ENCODE assay signal across 22 cellular contexts in the genomic region with DNA sequence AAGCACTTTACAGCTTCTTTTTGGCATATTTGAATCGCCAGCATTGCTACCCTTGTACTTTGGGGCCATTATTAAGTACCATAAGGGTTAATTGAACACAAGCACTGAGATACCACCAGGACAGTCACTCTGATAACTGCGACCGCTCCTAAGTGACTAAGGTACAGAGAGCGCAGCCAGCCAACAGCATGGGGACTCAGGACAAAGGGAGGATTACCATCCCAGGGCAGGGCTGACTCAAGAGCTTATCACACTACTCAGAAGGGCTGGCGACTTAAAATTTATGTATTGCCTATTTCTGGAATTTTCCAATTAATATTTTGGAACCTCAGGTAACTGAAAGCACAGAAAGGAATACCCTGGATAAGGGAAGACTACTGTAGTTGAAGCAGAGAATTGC. TPM values are rescaled to one million over a fixed set of nuclear protein-coding genes. Genes with fewer than 3 reads are reported as not detected.
DNase-seq lines count a peak whose midpoint lies in the region; ATAC-seq and TF ChIP-seq lines count a peak whose summit lies in the region.
"Had no signal": no experiment of that assay in that cellular context is flagged by ENCODE, and none has a peak within 500 bp of the region (broad histone marks: within the 10 kb centered on the region; RNA-seq: fewer than 3 reads in every experiment).

No MANE protein-coding gene starts in this region.

- peak overlapping the region; percentile 71 for H3K4me2 ChIP-seq in neural progenitor cell

- H3K4me1 Mint-ChIP-seq in CD8-positive, alpha-beta memory T cell: no peaks in the 10 kb centered on the region
- peaks cover 20% of the 10 kb centered on the region for H3K4me1 Mint-ChIP-seq in neural progenitor cell

- CTCF ChIA-PET in CD8-positive, alpha-beta memory T cell (lab: Charles Lee): no interaction called here

- intact Hi-C loops in adrenal gland (cut with DNase I): no loop called here

- peak overlapping the region; percentile 81 for H3K27ac ChIP-seq in CD8-positive, alpha-beta memory T cell (ENCODE audit: low read depth, low read length)
- H3K27ac ChIP-seq in adrenal gland: peak overlapping the region in 4 of 5 donors; percentile 14 to 83 (median 66)
- no peak overlapping the region for H3K27ac ChIP-seq in neural progenitor cell
- H3K27ac ChIP-seq: colonic mucosa, transverse colon had no signal

- no peaks in the 10 kb centered on the region for H3K9me3 ChIP-seq in CD8-positive, alpha-beta memory T cell (ENCODE audit: low read length)
- no peaks in the 10 kb centered on the region for H3K9me3 ChIP-seq in adrenal gland (replicated peaks in 1 of 3)
- no peaks in the 10 kb centered on the region for H3K9me3 ChIP-seq in neural progenitor cell (ENCODE audit: low read depth)
- H3K9me3 ChIP-seq: colonic mucosa, transverse colon had no signal

- no peak overlapping the region for H3K9ac ChIP-seq in neural progenitor cell

- no peaks in the 10 kb centered on the region for H3K9me3 Mint-ChIP-seq in CD8-positive, alpha-beta memory T cell
- no peaks in the 10 kb centered on the region for H3K9me3 Mint-ChIP-seq in neural progenitor cell
- H3K9me3 Mint-ChIP-seq: activated B cell treated with CpG ODN at 0.5 μM for 24 hours; activated T-cell treated with anti-CD3 and anti-CD28 coated beads, Interleukin-2, amount 50 U/mL, for 4 hours; T-helper 1 cell treated with Interleukin-12 subunit alpha and Interleukin-12 subunit beta and Interleukin-4 antibody, amounts not matched to agents 30 μg/mL and 1 μg/mL, for 36 hours had no signal

- peak overlapping the region in 1 of 8 donors; percentile 30 for H3K27ac Mint-ChIP-seq in CD8-positive, alpha-beta memory T cell
- H3K27ac Mint-ChIP-seq in neural progenitor cell: peak overlapping the region; percentile 3
- H3K27ac Mint-ChIP-seq: activated B cell treated with CpG ODN at 0.5 μM for 24 hours; activated CD8-positive, alpha-beta T cell treated with anti-CD3 and anti-CD28 coated beads, Interleukin-2, amount 10 ng/mL, durations not matched to agents 7 days and 5 days had no signal

- DNase-seq in CD8-positive, alpha-beta memory T cell: no peak
- DNase-seq in LoVo (ENCODE audit: low spot score) (peak; percentile 40), adrenal gland (peak; percentile 27 to 80 (median 59)), neural progenitor cell (ENCODE audit: low spot score) (peak; percentile 79), NCI-H1694 (lab: John Stamatoyannopoulos, UW) (no peak)
- DNase-seq: activated B cell treated with CpG ODN at 0.5 μM for 24 hours; activated CD8-positive, alpha-beta T cell treated with anti-CD3 and anti-CD28 coated beads, Interleukin-2, amount 10 ng/mL, durations not matched to agents 7 days and 5 days; activated naive CD4-positive, alpha-beta T cell treated with anti-CD3 and anti-CD28 coated beads, Interleukin-2, amount 50 U/mL, for 16 hours; activated T-cell treated with anti-CD3 and anti-CD28 coated beads, Interleukin-2, amount 50 U/mL, for 4 hours; colonic mucosa; left colon; NCI-H1694 treated with DMSO at 0.1 percent for 48 hours; NCI-H446 treated with DMSO at 0.1 percent for 48 hours; stimulated activated naive CD4-positive, alpha-beta T cell; transverse colon had no signal

- no peaks in the 10 kb centered on the region for H3K27me3 ChIP-seq in CD8-positive, alpha-beta memory T cell (ENCODE audit: insufficient read depth, low read length, poor library complexity, severe bottlenecking)
- H3K27me3 ChIP-seq in adrenal gland (no peaks in the 10 kb centered on the region), neural progenitor cell (peaks cover 46% of the 10 kb centered on the region)
- H3K27me3 ChIP-seq: colonic mucosa had no signal

- no peaks in the 10 kb centered on the region for H4K20me1 ChIP-seq in neural progenitor cell (ENCODE audit: low read depth)

- peaks cover 14 to 41% of the 10 kb centered on the region in 2 donors for H3K27me3 Mint-ChIP-seq in CD8-positive, alpha-beta memory T cell
- H3K27me3 Mint-ChIP-seq in neural progenitor cell (ENCODE audit: insufficient read depth, low read depth): peaks cover 2% of the 10 kb centered on the region

- POLR2A ChIA-PET in CD8-positive, alpha-beta memory T cell (lab: Charles Lee): no interaction called here

- 35 to 49% (median 46%) methylated on average over 5 of the region's 5 CpGs for WGBS in adrenal gland, 4 donors

- peaks cover 0 to 3% (median 0%) of the 10 kb centered on the region in 3 donors for H3K36me3 Mint-ChIP-seq in CD8-positive, alpha-beta memory T cell
- H3K36me3 Mint-ChIP-seq in neural progenitor cell: no peaks in the 10 kb centered on the region

- no peaks in the 10 kb centered on the region for H3K36me3 ChIP-seq in CD8-positive, alpha-beta memory T cell (ENCODE audit: insufficient read depth, low read length)
- H3K36me3 ChIP-seq in adrenal gland (replicated peaks in 1 of 2): no peaks in the 10 kb centered on the region
- H3K36me3 ChIP-seq in neural progenitor cell: no peaks in the 10 kb centered on the region
- H3K36me3 ChIP-seq: colonic mucosa, transverse colon had no signal

- no peak for ATAC-seq in GM18867 (IDR thresholded peaks at IDR 0.05; ENCODE audit: unreplicated experiment)
- ATAC-seq in GM21717 (IDR thresholded peaks at IDR 0.05; ENCODE audit: unreplicated experiment): no peak
- ATAC-seq in HG02840 (IDR thresholded peaks at IDR 0.05; ENCODE audit: low FRiP score, unreplicated experiment): no peak
- ATAC-seq: activated CD8-positive, alpha-beta T cell treated with anti-CD3 and anti-CD28 coated beads, Interleukin-2, amount 10 ng/mL, durations not matched to agents 7 days and 5 days; activated T-cell treated with anti-CD3 and anti-CD28 coated beads, Interleukin-2, amount 50 U/mL, for 4 hours; left colon had no signal

- H3K4me1 ChIP-seq in CD8-positive, alpha-beta memory T cell (ENCODE audit: insufficient read depth, low read length): peaks cover 14% of the 10 kb centered on the region
- H3K4me1 ChIP-seq in adrenal gland (replicated peaks in 1 of 2): peaks cover 0 to 6% of the 10 kb centered on the region in 2 donors
- H3K4me1 ChIP-seq in neural progenitor cell: peaks cover 21% of the 10 kb centered on the region
- H3K4me1 ChIP-seq: colonic mucosa, transverse colon had no signal

- no peak overlapping the region for H3K4me3 Mint-ChIP-seq in CD8-positive, alpha-beta memory T cell
- H3K4me3 Mint-ChIP-seq in neural progenitor cell: peak overlapping the region; percentile 39
- H3K4me3 Mint-ChIP-seq: activated B cell treated with CpG ODN at 0.5 μM for 24 hours; activated CD8-positive, alpha-beta T cell treated with anti-CD3 and anti-CD28 coated beads, Interleukin-2, amount 10 ng/mL, durations not matched to agents 7 days and 5 days; activated T-cell treated with anti-CD3 and anti-CD28 coated beads, Interleukin-2, amount 50 U/mL, for 4 hours; T-helper 1 cell treated with Interleukin-12 subunit alpha and Interleukin-12 subunit beta and Interleukin-4 antibody, amounts not matched to agents 30 μg/mL and 1 μg/mL, for 36 hours had no signal

- H3K79me2 ChIP-seq in neural progenitor cell (ENCODE audit: low read depth): no peaks in the 10 kb centered on the region

- no peak for TF ChIP-seq CTCF in adrenal gland (IDR thresholded peaks at IDR 0.05)
- TF ChIP-seq CTCF in neural progenitor cell (IDR thresholded peaks at IDR 0.05): no peak

- H3F3A ChIP-seq in neural progenitor cell (ENCODE audit: low read depth): peaks cover 16% of the 10 kb centered on the region

- no peak overlapping the region for H2AFZ ChIP-seq in neural progenitor cell (replicated peaks)

- H3K4me3 ChIP-seq in CD8-positive, alpha-beta memory T cell (ENCODE audit: low read length): peak overlapping the region; percentile 38
- peak overlapping the region in 2 of 4 donors; percentile 5 to 41 for H3K4me3 ChIP-seq in adrenal gland
- peak overlapping the region; percentile 34 for H3K4me3 ChIP-seq in neural progenitor cell
- H3K4me3 ChIP-seq: colonic mucosa, transverse colon had no signal

- TF ChIP-seq POLR2A in adrenal gland (IDR thresholded peaks at IDR 0.05): no peak

RNA-seq across cellular contexts. Expression of gene ZNF280A, which starts 0.5 kb away (rescaled TPM):
- not detected for total RNA-seq in CD8-positive, alpha-beta memory T cell
- polyA plus RNA-seq in CD8-positive, alpha-beta memory T cell: not detected
- total RNA-seq in adrenal gland (1 to 10 TPM in 6 of 8 donors, under 1 TPM in 2; 0.18 to 4.5 (median 2.6) TPM), neural progenitor cell (ENCODE audit: low replicate concordance) (2.4 and 3.7 TPM in 2 replicates)
- polyA plus RNA-seq in adrenal gland: 1 to 10 TPM; 1.1 to 5.5 (median 1.1) TPM
- total RNA-seq: activated B cell treated with CpG ODN at 0.5 μM for 24 hours; activated CD8-positive, alpha-beta T cell treated with anti-CD3 and anti-CD28 coated beads, Interleukin-2, amount 10 ng/mL, durations not matched to agents 7 days and 5 days; activated T-cell treated with anti-CD3 and anti-CD28 coated beads, Interleukin-2, amount 50 U/mL, for 4 hours; colonic mucosa; frontal cortex; left colon; renal cortical epithelial cell; transverse colon had no signal
- polyA plus RNA-seq: endothelial cell of umbilical vein had no signal

RNA-seq across cellular contexts. Expression of gene ZNF280B, which starts 11.0 kb away (rescaled TPM):
- total RNA-seq in CD8-positive, alpha-beta memory T cell: 1 to 10 TPM; 3.0 to 3.2 TPM
- 2.9 TPM for polyA plus RNA-seq in CD8-positive, alpha-beta memory T cell
- total RNA-seq in adrenal gland (1 to 10 TPM; 2.2 to 7.8 (median 4.0) TPM), neural progenitor cell (ENCODE audit: low replicate concordance) (10.4 and 14.2 TPM in 2 replicates)
- polyA plus RNA-seq in adrenal gland: 1 to 10 TPM in 2 of 3 donors, under 1 TPM in 1; 0.81 to 7.0 (median 1.4) TPM

RNA-seq across cellular contexts. Expression of gene PRAME, which starts 39.5 kb away (rescaled TPM):
- total RNA-seq in CD8-positive, alpha-beta memory T cell: not detected
- polyA plus RNA-seq in CD8-positive, alpha-beta memory T cell: not detected
- 1 to 10 TPM in 7 of 8 donors, under 1 TPM in 1; 0.78 to 7.1 (median 3.2) TPM for total RNA-seq in adrenal gland
- polyA plus RNA-seq in adrenal gland: 10 to 100 TPM in 1 of 3 donors, 1 to 10 TPM in 2; 4.7 to 11.6 (median 9.1) TPM
- not detected in 2 replicates for total RNA-seq in neural progenitor cell (ENCODE audit: low replicate concordance)
- total RNA-seq: activated B cell treated with CpG ODN at 0.5 μM for 24 hours; activated CD8-positive, alpha-beta T cell treated with anti-CD3 and anti-CD28 coated beads, Interleukin-2, amount 10 ng/mL, durations not matched to agents 7 days and 5 days; endothelial cell of umbilical vein; frontal cortex; left colon had no signal

Comparison
In these comparisons a context has a peak if more than half of its experiments do, and no peak if none do; other contexts are left out.
1. DNase-seq: peak in LoVo (single experiment), adrenal gland (7 of 7) and neural progenitor cell (single experiment); none in CD8-positive, alpha-beta memory T cell (0 of 5) and NCI-H1694 (single experiment).